Comparison of ENCODE assay signal across 21 cellular contexts in genomic region chr7:157541796-157542668, GRCh38.
DNase-seq lines count a peak whose midpoint lies in the region; ATAC-seq and TF ChIP-seq lines count a peak whose summit lies in the region.
"Had no signal": no experiment of that assay in that cellular context is flagged by ENCODE, and none has a peak within 500 bp of the region (broad histone marks: within the 10 kb centered on the region; RNA-seq: fewer than 3 reads in every experiment).

No MANE protein-coding gene starts in this region.

- H2AFZ ChIP-seq in PC-3 (ENCODE audit: low read length) (no peak overlapping the region), MM.1S (ENCODE audit: low read length) (no peak overlapping the region)

- no peak for TF ChIP-seq POLR2A in suprapubic skin (IDR thresholded peaks at IDR 0.05)

- H3K4me1 ChIP-seq in suprapubic skin = no peaks in the 10 kb centered on the region
- H3K4me1 ChIP-seq in PC-3 (ENCODE audit: insufficient read depth, low read length) = no peaks in the 10 kb centered on the region
- H3K4me1 ChIP-seq in MM.1S (ENCODE audit: low read length) = no peaks in the 10 kb centered on the region

- H3K4me3 Mint-ChIP-seq in endothelial cell (ENCODE audit: unreplicated experiment) (peak overlapping the region; percentile 66), neural crest cell (peak overlapping the region; percentile 49)
- H3K4me3 Mint-ChIP-seq: CD4-positive, CD25-positive, alpha-beta regulatory T cell; IgD-negative memory B cell had no signal

- H3K36me3 Mint-ChIP-seq in endothelial cell (ENCODE audit: low read depth, unreplicated experiment) (peaks cover 25% of the 10 kb centered on the region), neural crest cell (ENCODE audit: low read depth) (peaks cover 29% of the 10 kb centered on the region)

- H3K27me3 Mint-ChIP-seq in endothelial cell (ENCODE audit: unreplicated experiment) (peaks cover 18% of the 10 kb centered on the region), neural crest cell (ENCODE audit: low read depth) (no peaks in the 10 kb centered on the region)
- H3K27me3 Mint-ChIP-seq: CD4-positive, CD25-positive, alpha-beta regulatory T cell had no signal

- WGBS in suprapubic skin = 81% methylated on average over 20 of the region's 28 CpGs

- no peak for TF ChIP-seq EP300 in suprapubic skin (IDR thresholded peaks at IDR 0.05)

- H3K27ac Mint-ChIP-seq in endothelial cell (ENCODE audit: unreplicated experiment) (no peak overlapping the region), neural crest cell (ENCODE audit: unreplicated experiment) (peak overlapping the region; percentile 94)

- CTCF ChIA-PET in PC-3 (lab: Charles Lee) = no interaction called here

- no peak for ATAC-seq in PC-3

- no TSS peak for BruUV-seq in PC-3 (replicated peaks; lab: Mats Ljungman, UMichigan)

- H3K4me2 ChIP-seq in PC-3 (ENCODE audit: low read length) (no peak overlapping the region), MM.1S (ENCODE audit: low read depth, low read length) (no peak overlapping the region)

- H3K79me2 ChIP-seq in PC-3 (ENCODE audit: low read length) = no peaks in the 10 kb centered on the region
- no peaks in the 10 kb centered on the region for H3K79me2 ChIP-seq in MM.1S (ENCODE audit: low read length)

- no peak overlapping the region for H3K9ac ChIP-seq in PC-3 (ENCODE audit: low read length)
- H3K9ac ChIP-seq in MM.1S (ENCODE audit: low read length) = no peak overlapping the region

- H3K4me3 ChIP-seq in suprapubic skin = no peak overlapping the region
- no peak overlapping the region for H3K4me3 ChIP-seq in PC-3 (ENCODE audit: low read length)
- no peak overlapping the region for H3K4me3 ChIP-seq in MM.1S (ENCODE audit: low read length)
- H3K4me3 ChIP-seq: MG63 had no signal

- DNase-seq in activated effector memory CD4-positive, alpha-beta T cell treated with anti-CD3 and anti-CD28 coated beads, Interleukin-2, amount 50 U/mL, for 16 hours = peak; percentile 54
- no peak for DNase-seq in activated effector memory CD4-positive, alpha-beta T cell treated with Interleukin-2 at 50 U/mL for 16 hours
- DNase-seq in endothelial cell (ENCODE audit: low spot score) = no peak
- no peak for DNase-seq in neural crest cell (ENCODE audit: low read depth, low spot score)
- peak; percentile 44 to 66 for DNase-seq in suprapubic skin (ENCODE audit: low spot score in 2 of 2)
- no peak for DNase-seq in PC-3
- no peak for DNase-seq in NCI-H1105 treated with DMSO at 0.1 percent for 48 hours (lab: John Stamatoyannopoulos, UW)
- DNase-seq in MM.1S = no peak
- DNase-seq: 8988T; CD4-positive, CD25-positive, alpha-beta regulatory T cell; COR-L47; DMS 273 treated with DMSO at 0.1 percent for 48 hours; GDM1; HCEC 1CT; Karpas-422; MG63; NCI-H1092 treated with DMSO at 0.1 percent for 48 hours; NCI-H1694; NCI-H2081 treated with DMSO at 0.1 percent for 48 hours; SIG-M5 had no signal

- no peaks in the 10 kb centered on the region for H3K9me2 ChIP-seq in PC-3 (replicated peaks; ENCODE audit: low read length)
- H3K9me2 ChIP-seq in MM.1S (replicated peaks; ENCODE audit: insufficient read depth, low read length) = no peaks in the 10 kb centered on the region

- H3K36me3 ChIP-seq in suprapubic skin (peaks cover 6% of the 10 kb centered on the region), PC-3 (ENCODE audit: low read depth, low read length) (no peaks in the 10 kb centered on the region), MM.1S (replicated peaks; ENCODE audit: insufficient read depth, low read length) (no peaks in the 10 kb centered on the region)
- H3K36me3 ChIP-seq: MG63 had no signal

- intact Hi-C loops in PC-3 (cut with micrococcal nuclease) = no loop called here

- H4K20me1 ChIP-seq in PC-3 (ENCODE audit: low read length) = no peaks in the 10 kb centered on the region
- no peaks in the 10 kb centered on the region for H4K20me1 ChIP-seq in MM.1S (ENCODE audit: insufficient read depth, low read length)

- TF ChIP-seq CTCF in endothelial cell (IDR thresholded peaks at IDR 0.05; ENCODE audit: unreplicated experiment) (no peak), neural crest cell (conservative IDR thresholded peaks at IDR 0.05) (no peak), suprapubic skin (IDR thresholded peaks at IDR 0.05) (no peak), PC-3 (conservative IDR thresholded peaks at IDR 0.05; ENCODE audit: low read depth, low read length) (no peak), MM.1S (IDR thresholded peaks at IDR 0.05; ENCODE audit: low read length) (no peak)

- POLR2A ChIA-PET in PC-3 (lab: Charles Lee; ENCODE audit: unreplicated experiment) = interaction anchor here (0.6 kb wide), 1 partner anchor 26 kb away, joined by 4 read pairs; no protein-coding TSS in a partner anchor

- H3K9me3 ChIP-seq in suprapubic skin = no peaks in the 10 kb centered on the region
- H3K9me3 ChIP-seq in PC-3 (ENCODE audit: low read length) = no peaks in the 10 kb centered on the region
- no peaks in the 10 kb centered on the region for H3K9me3 ChIP-seq in MM.1S (replicated peaks; ENCODE audit: insufficient read depth, low read length)
- H3K9me3 ChIP-seq: MG63 had no signal

- H3F3A ChIP-seq in PC-3 (ENCODE audit: low read length, unreplicated experiment) = no peaks in the 10 kb centered on the region
- H3F3A ChIP-seq in MM.1S (ENCODE audit: insufficient read depth, low read length) = no peaks in the 10 kb centered on the region

- H3K27me3 ChIP-seq in suprapubic skin = no peaks in the 10 kb centered on the region
- no peaks in the 10 kb centered on the region for H3K27me3 ChIP-seq in PC-3 (ENCODE audit: low read length)
- peaks cover 89% of the 10 kb centered on the region for H3K27me3 ChIP-seq in MM.1S (replicated peaks; ENCODE audit: insufficient read depth, low read length)
- H3K27me3 ChIP-seq: MG63 had no signal

- H3K4me1 Mint-ChIP-seq in endothelial cell (ENCODE audit: unreplicated experiment) = no peaks in the 10 kb centered on the region
- peaks cover 24% of the 10 kb centered on the region for H3K4me1 Mint-ChIP-seq in neural crest cell
- H3K4me1 Mint-ChIP-seq: IgD-negative memory B cell had no signal

- H3K9me3 Mint-ChIP-seq in endothelial cell (ENCODE audit: unreplicated experiment) (peaks cover 66% of the 10 kb centered on the region), neural crest cell (no peaks in the 10 kb centered on the region)
- H3K9me3 Mint-ChIP-seq: CD4-positive, CD25-positive, alpha-beta regulatory T cell had no signal

- H3K27ac ChIP-seq in suprapubic skin (no peak overlapping the region), PC-3 (ENCODE audit: low read length) (no peak overlapping the region), MM.1S (ENCODE audit: low read length) (no peak overlapping the region)

Comparison
In these comparisons a context has a peak if more than half of its experiments do, and no peak if none do; other contexts are left out.
1. DNase-seq: peak in activated effector memory CD4-positive, alpha-beta T cell treated with anti-CD3 and anti-CD28 coated beads, Interleukin-2, amount 50 U/mL, for 16 hours (single experiment) and suprapubic skin (2 of 2); none in activated effector memory CD4-positive, alpha-beta T cell treated with Interleukin-2 at 50 U/mL for 16 hours (single experiment), endothelial cell (single experiment), neural crest cell (single experiment), PC-3 (single experiment), NCI-H1105 treated with DMSO at 0.1 percent for 48 hours (single experiment) and MM.1S (single experiment).